Comparison of ENCODE assay signal across 16 cellular contexts in genomic region chr1:159839135-159839849, GRCh38. TPM values are rescaled to one million over a fixed set of nuclear protein-coding genes. Genes with fewer than 3 reads are reported as not detected.
DNase-seq lines count a peak whose midpoint lies in the region; ATAC-seq and TF ChIP-seq lines count a peak whose summit lies in the region.
"Had no signal": no experiment of that assay in that cellular context is flagged by ENCODE, and none has a peak within 500 bp of the region (broad histone marks: within the 10 kb centered on the region; RNA-seq: fewer than 3 reads in every experiment).

No MANE protein-coding gene starts in this region.

- no peaks in the 10 kb centered on the region for H3K9me3 ChIP-seq in suprapubic skin

- WGBS in suprapubic skin: 96% methylated on average over 5 of the region's 5 CpGs

- no peaks in the 10 kb centered on the region for H3K27me3 Mint-ChIP-seq in activated T-cell treated with anti-CD3 and anti-CD28 coated beads, Interleukin-2, amount 50 U/mL, for 24 hours
- peaks cover 26% of the 10 kb centered on the region for H3K27me3 Mint-ChIP-seq in stimulated activated memory B cell treated with anti-CD40 and anti-IgM and Interleukin-4, amounts not matched to agents 10 μg/mL and 1 μg/mL and 100 μg/mL, for 72 hours

- no peak for TF ChIP-seq EP300 in suprapubic skin (IDR thresholded peaks at IDR 0.05)

- in situ Hi-C loops in ACHN (cut with HindIII; ENCODE audit: low pct_ligation_motif_present, low pct_unique_long_range_greater_than_20kb, low sequenced_read_pairs): no loop called here

- peak; percentile 90 for ATAC-seq in GM21529 (IDR thresholded peaks at IDR 0.05; ENCODE audit: unreplicated experiment)
- ATAC-seq in HG03103 (IDR thresholded peaks at IDR 0.05; ENCODE audit: low read depth, unreplicated experiment): peak; percentile 67
- peak; percentile 46 for ATAC-seq in stimulated activated memory B cell treated with anti-CD40 and anti-IgM and Interleukin-4, amounts not matched to agents 10 μg/mL and 1 μg/mL and 100 μg/mL, for 72 hours
- no peak for ATAC-seq in Right ventricle myocardium inferior
- ATAC-seq: left ventricle myocardium superior had no signal

- H3K27ac ChIP-seq in suprapubic skin: no peak overlapping the region
- H3K27ac ChIP-seq: GM23248 had no signal

- peaks cover 2% of the 10 kb centered on the region for H3K36me3 Mint-ChIP-seq in activated T-cell treated with anti-CD3 and anti-CD28 coated beads, Interleukin-2, amount 50 U/mL, for 24 hours (ENCODE audit: low read depth)
- H3K36me3 Mint-ChIP-seq in stimulated activated memory B cell treated with anti-CD40 and anti-IgM and Interleukin-4, amounts not matched to agents 10 μg/mL and 1 μg/mL and 100 μg/mL, for 72 hours: peaks cover 4% of the 10 kb centered on the region

- peaks cover 5% of the 10 kb centered on the region for H3K36me3 ChIP-seq in suprapubic skin

- DNase-seq in activated T-cell treated with anti-CD3 and anti-CD28 coated beads, Interleukin-2, amount 50 U/mL, for 24 hours: no peak
- no peak for DNase-seq in activated T-cell treated with anti-CD3 and anti-CD28 coated beads, Interleukin-2, amount 50 U/mL, for 48 hours
- DNase-seq in suprapubic skin (ENCODE audit: low spot score in 2 of 2) (no peak), ACHN (no peak), Right ventricle myocardium inferior (ENCODE audit: missing footprints) (no peak)
- DNase-seq: activated naive CD4-positive, alpha-beta T cell treated with anti-CD3 and anti-CD28 coated beads, Interleukin-2, amount 50 U/mL, for 16 hours; GM23248; left ventricle myocardium superior; nucleus accumbens; SIG-M5 had no signal

- no peaks in the 10 kb centered on the region for H3K9me3 Mint-ChIP-seq in activated T-cell treated with anti-CD3 and anti-CD28 coated beads, Interleukin-2, amount 50 U/mL, for 24 hours
- no peaks in the 10 kb centered on the region for H3K9me3 Mint-ChIP-seq in stimulated activated memory B cell treated with anti-CD40 and anti-IgM and Interleukin-4, amounts not matched to agents 10 μg/mL and 1 μg/mL and 100 μg/mL, for 72 hours
- H3K9me3 Mint-ChIP-seq: dendritic cell treated with granulocyte-macrophage colony-stimulating factor and Interleukin-4, amounts not matched to agents 40 ng/mL and 50 ng/mL, for 4 days had no signal

- H3K27me3 ChIP-seq in suprapubic skin: no peaks in the 10 kb centered on the region

- H3K4me3 ChIP-seq in suprapubic skin: no peak overlapping the region
- H3K4me3 ChIP-seq: GM23248 had no signal

- peak overlapping the region; percentile 62 for H3K27ac Mint-ChIP-seq in activated T-cell treated with anti-CD3 and anti-CD28 coated beads, Interleukin-2, amount 50 U/mL, for 24 hours
- H3K27ac Mint-ChIP-seq in stimulated activated memory B cell treated with anti-CD40 and anti-IgM and Interleukin-4, amounts not matched to agents 10 μg/mL and 1 μg/mL and 100 μg/mL, for 72 hours: no peak overlapping the region
- H3K27ac Mint-ChIP-seq: dendritic cell treated with granulocyte-macrophage colony-stimulating factor and Interleukin-4, amounts not matched to agents 40 ng/mL and 50 ng/mL, for 4 days had no signal

- intact Hi-C loops in Right ventricle myocardium inferior (cut with DNase I): no loop called here

- no peak for TF ChIP-seq CTCF in suprapubic skin (IDR thresholded peaks at IDR 0.05)

- TF ChIP-seq POLR2A in suprapubic skin (IDR thresholded peaks at IDR 0.05): no peak

- peaks cover 16% of the 10 kb centered on the region for H3K4me1 Mint-ChIP-seq in activated T-cell treated with anti-CD3 and anti-CD28 coated beads, Interleukin-2, amount 50 U/mL, for 24 hours (ENCODE audit: low read depth)
- peaks cover 10% of the 10 kb centered on the region for H3K4me1 Mint-ChIP-seq in stimulated activated memory B cell treated with anti-CD40 and anti-IgM and Interleukin-4, amounts not matched to agents 10 μg/mL and 1 μg/mL and 100 μg/mL, for 72 hours

- H3K4me1 ChIP-seq in suprapubic skin: no peaks in the 10 kb centered on the region

- no peak overlapping the region for H3K4me3 Mint-ChIP-seq in activated T-cell treated with anti-CD3 and anti-CD28 coated beads, Interleukin-2, amount 50 U/mL, for 24 hours
- H3K4me3 Mint-ChIP-seq in stimulated activated memory B cell treated with anti-CD40 and anti-IgM and Interleukin-4, amounts not matched to agents 10 μg/mL and 1 μg/mL and 100 μg/mL, for 72 hours: no peak overlapping the region
- H3K4me3 Mint-ChIP-seq: dendritic cell treated with granulocyte-macrophage colony-stimulating factor and Interleukin-4, amounts not matched to agents 40 ng/mL and 50 ng/mL, for 4 days had no signal

RNA-seq across cellular contexts. Expression of gene SLAMF8, which starts 12.6 kb away (rescaled TPM):
- total RNA-seq in suprapubic skin (1 to 10 TPM; 2.7 to 5.5 (median 3.9) TPM), Right ventricle myocardium inferior (1.6 TPM)
- total RNA-seq: A172, GM23248 had no signal

RNA-seq across cellular contexts. Expression of gene VSIG8, which starts 23.2 kb away (rescaled TPM):
- 10 to 100 TPM; 18.1 to 62.2 (median 25.7) TPM for total RNA-seq in suprapubic skin
- total RNA-seq in Right ventricle myocardium inferior: not detected
- total RNA-seq: A172, GM23248, left ventricle myocardium superior, subcutaneous adipose tissue had no signal

RNA-seq across cellular contexts. Expression of gene FCRL6, which starts 37.1 kb away (rescaled TPM):
- total RNA-seq in suprapubic skin: under 1 TPM in 1 of 4 donors, not detected in 3; 0.49 TPM
- total RNA-seq in Right ventricle myocardium inferior: 0.57 TPM
- total RNA-seq: A172, GM23248 had no signal

RNA-seq across cellular contexts. Expression of gene DUSP23, which starts 58.5 kb away (rescaled TPM):
- total RNA-seq in suprapubic skin (10 to 100 TPM; 39.6 to 89.6 (median 75.0) TPM), Right ventricle myocardium inferior (21.3 TPM)

Comparison
In these comparisons a context has a peak if more than half of its experiments do, and no peak if none do; other contexts are left out.
1. RNA of gene VSIG8, which starts 23.2 kb away (total RNA-seq): 18.1 to 62.2 TPM in suprapubic skin; not detected in Right ventricle myocardium inferior (single experiment); every median in the first group is over 10 times any median in the second.